Comparison of ENCODE assay signal across 35 cellular contexts in the genomic region with DNA sequence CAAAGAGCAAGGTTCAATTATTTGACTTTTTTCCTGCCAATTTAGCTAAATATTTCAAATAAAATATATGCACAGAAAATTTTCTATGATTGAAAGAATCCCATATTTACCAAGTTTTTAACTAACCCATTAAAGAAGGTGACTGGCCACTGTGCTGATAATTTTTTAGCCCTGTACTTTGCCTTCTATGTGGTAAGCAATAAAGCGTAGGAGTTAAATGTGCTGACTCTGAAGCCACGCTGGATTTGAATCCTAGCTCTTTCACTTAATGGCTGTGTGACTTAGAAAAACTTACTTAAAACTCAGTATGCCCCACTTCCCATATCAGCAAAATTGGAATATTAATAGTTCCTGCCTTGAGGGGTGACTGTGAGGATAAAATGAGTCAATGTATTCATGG.
"Had no signal": no experiment of that assay in that cellular context is flagged by ENCODE, and none has a peak within 500 bp of the region (broad histone marks: within the 10 kb centered on the region; RNA-seq: fewer than 3 reads in every experiment).

No MANE protein-coding gene starts in this region.

- DNase-seq: Karpas-422, Kasumi-1, KG1, MG63, MM.1S, MV-4-11, NCI-H1048, NCI-H1092, NCI-H1092 treated with DMSO at 0.1 percent for 48 hours, NCI-H1105, NCI-H1105 treated with DMSO at 0.1 percent for 48 hours, NCI-H1417, NCI-H1417 treated with DMSO at 0.1 percent for 48 hours, NCI-H1436, NCI-H1436 treated with DMSO at 0.1 percent for 48 hours, NCI-H146, NCI-H1694, NCI-H1694 treated with DMSO at 0.1 percent for 48 hours, NCI-H187, NCI-H187 treated with DMSO at 0.1 percent for 48 hours, NCI-H1930, NCI-H2029, NCI-H2029 treated with DMSO at 0.1 percent for 48 hours, NCI-H2081, NCI-H2081 treated with DMSO at 0.1 percent for 48 hours, NCI-H2107, NCI-H2171, NCI-H2171 treated with DMSO at 0.1 percent for 48 hours, NCI-H2227 treated with DMSO at 0.1 percent for 48 hours, NCI-H226, NCI-H345, NCI-H446, NCI-H446 treated with DMSO at 0.1 percent for 48 hours, NCI-H510A had no signal

- H3K9ac ChIP-seq: KMS-11 had no signal

- H3K4me3 ChIP-seq: MG63 had no signal

- H3K36me3 ChIP-seq: MG63 had no signal

- H3K9me3 ChIP-seq: MG63 had no signal

- H3K27ac ChIP-seq: KMS-11 had no signal

- H3K4me2 ChIP-seq: KMS-11 had no signal
